In genomic region chr6:121612916-121613315, GRCh38 we compare ENCODE assay signal across 1 cellular context.
TF ChIP-seq lines count a peak whose summit lies in the region.

No MANE protein-coding gene starts in this region.

TF ChIP-seq in GM23338, 12 proteins besides CTCF, POLR2A, EP300 and RAD21 (continued from another document):
- TF ChIP-seq EZH2 (IDR thresholded peaks at IDR 0.05; ENCODE audit: low read depth, unreplicated experiment) (no peak), NANOG (IDR thresholded peaks at IDR 0.05; ENCODE audit: borderline replicate concordance) (no peak), CREB1 (CRISPR knock-in tag; IDR thresholded peaks at IDR 0.05; ENCODE audit: low read depth) (no peak), ETS1 (IDR thresholded peaks at IDR 0.05) (no peak), EZH2phosphoT487 (IDR thresholded peaks at IDR 0.05; ENCODE audit: unreplicated experiment) (no peak), ZNF114 (CRISPR knock-in tag; IDR thresholded peaks at IDR 0.05) (no peak)
TF ChIP-seq in GM23338: peak in this region for 0.
